In genomic region chr11:133984828-133985227, GRCh38 we compare ENCODE assay signal across 24 cellular contexts. TPM values are rescaled to one million over a fixed set of nuclear protein-coding genes. Genes with fewer than 3 reads are reported as not detected.
A peak's percentile ranks its signal among the peaks of the same experiment; 100 is the strongest.
DNase-seq lines count a peak whose midpoint lies in the region; ATAC-seq and TF ChIP-seq lines count a peak whose summit lies in the region.
"Had no signal": no experiment of that assay in that cellular context is flagged by ENCODE, and none has a peak within 500 bp of the region (broad histone marks: within the 10 kb centered on the region; RNA-seq: fewer than 3 reads in every experiment).

No MANE protein-coding gene starts in this region.

- H3K27me3 ChIP-seq in BLaER1 treated with 17β-estradiol and CSF1 and Interleukin-3, amounts not matched to agents 10 nM and 100 nM = no peaks in the 10 kb centered on the region
- H3K27me3 ChIP-seq in Peyer's patch (no peaks in the 10 kb centered on the region), PC-3 (ENCODE audit: low read length) (peaks cover 71% of the 10 kb centered on the region), suprapubic skin (peaks cover 25% of the 10 kb centered on the region)
- H3K27me3 ChIP-seq: BE2C, MG63 had no signal

- H3K4me2 ChIP-seq in BLaER1 treated with 17β-estradiol and CSF1 and Interleukin-3, amounts not matched to agents 10 nM and 100 nM = peak overlapping the region in 8 of 11 experiments; percentile 54 to 90 (median 84); a peak in 16 of 22 replicates
- H3K4me2 ChIP-seq in PC-3 (ENCODE audit: low read length) = no peak overlapping the region
- H3K4me2 ChIP-seq: GM23338 had no signal

- 78% methylated on average over 9 of the region's 9 CpGs for WGBS in suprapubic skin

- H3K36me3 ChIP-seq in BLaER1 treated with 17β-estradiol and CSF1 and Interleukin-3, amounts not matched to agents 10 nM and 100 nM = no peaks in the 10 kb centered on the region
- no peaks in the 10 kb centered on the region for H3K36me3 ChIP-seq in Peyer's patch
- H3K36me3 ChIP-seq in PC-3 (ENCODE audit: low read depth, low read length) = no peaks in the 10 kb centered on the region
- no peaks in the 10 kb centered on the region for H3K36me3 ChIP-seq in suprapubic skin
- H3K36me3 ChIP-seq: BE2C, MG63 had no signal

- no peaks in the 10 kb centered on the region for H3K79me2 ChIP-seq in PC-3 (ENCODE audit: low read length)

- TF ChIP-seq EP300 in suprapubic skin (IDR thresholded peaks at IDR 0.05) = no peak

- POLR2A ChIA-PET in PC-3 (lab: Charles Lee; ENCODE audit: unreplicated experiment) = no interaction called here

- intact Hi-C loops in PC-3 (cut with micrococcal nuclease) = no loop called here

- H3F3A ChIP-seq in PC-3 (ENCODE audit: low read length, unreplicated experiment) = no peaks in the 10 kb centered on the region

- H3K4me3 ChIP-seq in BLaER1 treated with 17β-estradiol and CSF1 and Interleukin-3, amounts not matched to agents 10 nM and 100 nM = no peak overlapping the region
- H3K4me3 ChIP-seq in Peyer's patch (no peak overlapping the region), PC-3 (ENCODE audit: low read length) (no peak overlapping the region), suprapubic skin (no peak overlapping the region)
- H3K4me3 ChIP-seq: GM23338, MG63 had no signal

- CTCF ChIA-PET in PC-3 (lab: Charles Lee) = no interaction called here

- ATAC-seq in GM18499 (IDR thresholded peaks at IDR 0.05; ENCODE audit: insufficient read depth, unreplicated experiment) = peak; percentile 52
- peak; percentile 56 for ATAC-seq in GM21360 (IDR thresholded peaks at IDR 0.05; ENCODE audit: unreplicated experiment)
- ATAC-seq in HG03442 (IDR thresholded peaks at IDR 0.05; ENCODE audit: unreplicated experiment) = peak; percentile 63
- no peak for ATAC-seq in PC-3
- no peak for ATAC-seq in GM21423 (IDR thresholded peaks at IDR 0.05; ENCODE audit: unreplicated experiment)
- ATAC-seq: HCT116, SK-N-SH treated with all-trans-retinoic acid at 6 μM for 48 hours, T-cell had no signal

- no peak overlapping the region for H2AFZ ChIP-seq in PC-3 (ENCODE audit: low read length)
- H2AFZ ChIP-seq: GM23338 had no signal

- no peaks in the 10 kb centered on the region for H3K9me2 ChIP-seq in PC-3 (replicated peaks; ENCODE audit: low read length)

- DNase-seq in Peyer's patch (no peak), PC-3 (no peak), suprapubic skin (ENCODE audit: low spot score in 2 of 2) (no peak)
- DNase-seq: BE2C; CD4-positive, alpha-beta memory T cell; DMS153; GDM1; Kasumi-1; MG63; NCI-H1092; NCI-H1436 treated with DMSO at 0.1 percent for 48 hours; NCI-H2029; NCI-H2171; RPMI8226; SIG-M5; T-cell had no signal

- TF ChIP-seq POLR2A in Peyer's patch (IDR thresholded peaks at IDR 0.05) (no peak), suprapubic skin (IDR thresholded peaks at IDR 0.05) (no peak)

- H3K4me1 ChIP-seq in BLaER1 treated with 17β-estradiol and CSF1 and Interleukin-3, amounts not matched to agents 10 nM and 100 nM = peaks cover 30 to 95% (median 92%) of the 10 kb centered on the region in 10 experiments
- no peaks in the 10 kb centered on the region for H3K4me1 ChIP-seq in Peyer's patch
- no peaks in the 10 kb centered on the region for H3K4me1 ChIP-seq in PC-3 (ENCODE audit: insufficient read depth, low read length)
- no peaks in the 10 kb centered on the region for H3K4me1 ChIP-seq in suprapubic skin
- H3K4me1 ChIP-seq: BE2C had no signal

- H3K9ac ChIP-seq in BLaER1 treated with 17β-estradiol and CSF1 and Interleukin-3, amounts not matched to agents 10 nM and 100 nM = peak overlapping the region in 2 of 11 experiments; percentile 21 to 30; a peak in 2 of 22 replicates
- H3K9ac ChIP-seq in PC-3 (ENCODE audit: low read length) = no peak overlapping the region

- no TSS peak for BruUV-seq in PC-3 (replicated peaks; lab: Mats Ljungman, UMichigan)

- TF ChIP-seq CTCF in Peyer's patch (IDR thresholded peaks at IDR 0.05) (no peak), PC-3 (conservative IDR thresholded peaks at IDR 0.05; ENCODE audit: low read depth, low read length) (no peak), suprapubic skin (IDR thresholded peaks at IDR 0.05) (no peak)

- H3K9me3 ChIP-seq in BLaER1 treated with 17β-estradiol and CSF1 and Interleukin-3, amounts not matched to agents 10 nM and 100 nM (replicated peaks in 1 of 11) = no peaks in the 10 kb centered on the region
- no peaks in the 10 kb centered on the region for H3K9me3 ChIP-seq in Peyer's patch
- H3K9me3 ChIP-seq in PC-3 (ENCODE audit: low read length) = no peaks in the 10 kb centered on the region
- H3K9me3 ChIP-seq in suprapubic skin = no peaks in the 10 kb centered on the region
- H3K9me3 ChIP-seq: BE2C, MG63 had no signal

- peaks cover 0 to 20% (median 0%) of the 10 kb centered on the region in 11 experiments; a peak in 3 of 22 replicates for H4K20me1 ChIP-seq in BLaER1 treated with 17β-estradiol and CSF1 and Interleukin-3, amounts not matched to agents 10 nM and 100 nM
- no peaks in the 10 kb centered on the region for H4K20me1 ChIP-seq in PC-3 (ENCODE audit: low read length)

- H3K27ac ChIP-seq in BLaER1 treated with 17β-estradiol and CSF1 and Interleukin-3, amounts not matched to agents 10 nM and 100 nM = peak overlapping the region in 1 of 11 experiments; percentile 13; a peak in 1 of 22 replicates
- H3K27ac ChIP-seq in Peyer's patch (no peak overlapping the region), PC-3 (ENCODE audit: low read length) (no peak overlapping the region), suprapubic skin (no peak overlapping the region)

RNA-seq across cellular contexts. Expression of gene IGSF9B, which starts 28.1 kb away (rescaled TPM):
- total RNA-seq in Peyer's patch (10 to 100 TPM in 1 of 4 donors, 1 to 10 TPM in 3; 1.1 to 22.3 (median 5.0) TPM), PC-3 (2014; rRNA removed) (0.58 and 1.3 TPM in 2 replicates), suprapubic skin (10 to 100 TPM in 1 of 4 donors, 1 to 10 TPM in 3; 6.6 to 15.0 (median 9.5) TPM)

Comparison
In these comparisons a context has a peak if more than half of its experiments do, and no peak if none do; other contexts are left out.
1. ATAC-seq: peak in GM18499 (single experiment), GM21360 (single experiment) and HG03442 (single experiment); none in PC-3 (single experiment) and GM21423 (single experiment).